13 cellular contexts compared by ENCODE assay signal in genomic region chr3:66400381-66401156, GRCh38.
DNase-seq lines count a peak whose midpoint lies in the region; ATAC-seq and TF ChIP-seq lines count a peak whose summit lies in the region.
"Had no signal": no experiment of that assay in that cellular context is flagged by ENCODE, and none has a peak within 500 bp of the region (broad histone marks: within the 10 kb centered on the region; RNA-seq: fewer than 3 reads in every experiment).

No MANE protein-coding gene starts in this region.

- H3K36me3 ChIP-seq in IMR-90 (ENCODE audit: control insufficient read depth, insufficient read depth, low read length) (peaks cover 59% of the 10 kb centered on the region), kidney epithelial cell (ENCODE audit: control insufficient read depth, insufficient read depth, low read length) (no peaks in the 10 kb centered on the region), stomach (peaks cover 50 to 97% (median 88%) of the 10 kb centered on the region in 4 donors)

- H4K8ac ChIP-seq in IMR-90 (ENCODE audit: low read depth in 2 of 2, low read length in 2 of 2): no peak overlapping the region

- TF ChIP-seq POLR2A in IMR-90 (IDR thresholded peaks at IDR 0.05; ENCODE audit: low read depth, low read length) (no peak), stomach (IDR thresholded peaks at IDR 0.05) (no peak)

- CTCF ChIA-PET in IMR-90 (lab: Yijun Ruan, JAX) (no interaction called here), RWPE1 (lab: Yijun Ruan, JAX) (interaction anchor here (0.7 kb wide), 1 partner anchor 30 kb away, joined by 4 read pairs; no protein-coding TSS in a partner anchor)

- H3K27ac ChIP-seq in IMR-90 (ENCODE audit: insufficient read depth, low read length) (no peak overlapping the region), stomach (peak overlapping the region in 3 of 5 donors; percentile 26 to 83 (median 82)), RWPE1 (no peak overlapping the region)
- H3K27ac ChIP-seq: colonic mucosa, HL-60, neutrophil had no signal

- H4K91ac ChIP-seq in IMR-90 (ENCODE audit: insufficient read depth, low read depth, low read length): no peak overlapping the region

- H3K4me3 ChIP-seq in IMR-90 (ENCODE audit: insufficient read depth, low read depth, low read length): no peak overlapping the region
- no peak overlapping the region for H3K4me3 ChIP-seq in astrocyte of the spinal cord (ENCODE audit: low read depth, low read length)
- no peak overlapping the region for H3K4me3 ChIP-seq in kidney epithelial cell (ENCODE audit: low read depth, low read length)
- H3K4me3 ChIP-seq in stomach: no peak overlapping the region
- H3K4me3 ChIP-seq: colonic mucosa had no signal

- H3K27me3 ChIP-seq in IMR-90 (ENCODE audit: control insufficient read depth, insufficient read depth, low read length) (no peaks in the 10 kb centered on the region), kidney epithelial cell (ENCODE audit: control insufficient read depth, insufficient read depth, low read length) (no peaks in the 10 kb centered on the region), stomach (no peaks in the 10 kb centered on the region)
- H3K27me3 ChIP-seq: colonic mucosa, neutrophil had no signal

- H2AFZ ChIP-seq in IMR-90 (replicated peaks; ENCODE audit: low read length, poor library complexity): no peak overlapping the region

- POLR2A ChIA-PET in IMR-90 (lab: Charles Lee; ENCODE audit: unreplicated experiment): no interaction called here
- POLR2A ChIA-PET in RWPE1 (lab: Yijun Ruan, JAX; ENCODE audit: low non-redundant PET): no interaction called here

- no peak for TF ChIP-seq EP300 in stomach (IDR thresholded peaks at IDR 0.05)

- H3K9me3 ChIP-seq in IMR-90 (ENCODE audit: control insufficient read depth, insufficient read depth, low read length) (no peaks in the 10 kb centered on the region), stomach (no peaks in the 10 kb centered on the region)
- H3K9me3 ChIP-seq: colonic mucosa, neutrophil had no signal

- dilution Hi-C loops in IMR-90 (cut with HindIII; ENCODE audit: low sequenced_read_pairs, unreplicated experiment): no loop called here

- no peak overlapping the region for H3K4ac ChIP-seq in IMR-90 (ENCODE audit: low read depth, low read length)

- no peak overlapping the region for H2AK5ac ChIP-seq in IMR-90 (ENCODE audit: low read depth, low read length)

- 94% methylated on average over 6 of the region's 15 CpGs; no CpG with 5 or more reads in 1 of the 2 experiments for WGBS in IMR-90 (ENCODE audit: extremely low coverage in 2 of 2, insufficient read length in 1 of 2), 2 experiments
- WGBS in stomach, 5 donors: 55 to 85% (median 85%) methylated on average over 10 to 15 of the region's 15 CpGs

- H3K79me1 ChIP-seq in IMR-90 (ENCODE audit: low read depth in 1 of 2, low read length in 2 of 2): peaks cover 6 to 36% of the 10 kb centered on the region in 2 experiments; a peak in 3 of 4 replicates

- H2BK20ac ChIP-seq in IMR-90 (ENCODE audit: low read depth, low read length): no peak overlapping the region

- TF ChIP-seq RAD21 in IMR-90 (IDR thresholded peaks at IDR 0.05; ENCODE audit: low read length): no peak

- TF ChIP-seq CTCF in IMR-90 (conservative IDR thresholded peaks at IDR 0.05; ENCODE audit: low read depth, low read length) (no peak), astrocyte of the spinal cord (IDR thresholded peaks at IDR 0.05; ENCODE audit: low read depth, low read length) (peak; percentile 12), kidney epithelial cell (IDR thresholded peaks at IDR 0.05; ENCODE audit: insufficient read depth, low read length, poor library complexity, severe bottlenecking) (peak; percentile 16), stomach (IDR thresholded peaks at IDR 0.05) (no peak), RWPE1 (conservative IDR thresholded peaks at IDR 0.05; ENCODE audit: low read depth) (no peak)

- H4K20me1 ChIP-seq in IMR-90 (ENCODE audit: insufficient read depth, low read length): no peaks in the 10 kb centered on the region

- no peak overlapping the region for H3K18ac ChIP-seq in IMR-90 (ENCODE audit: low read depth, low read length)

- no peak overlapping the region for H3K56ac ChIP-seq in IMR-90 (ENCODE audit: extremely low read depth, insufficient read depth, low read length)

- no peak overlapping the region for H3K4me2 ChIP-seq in IMR-90 (ENCODE audit: low read depth, low read length)

- H2AK9ac ChIP-seq in IMR-90 (replicated peaks; ENCODE audit: low read depth, low read length, poor library complexity): peak overlapping the region; percentile 69

- ATAC-seq in IMR-90 (ENCODE audit: low read depth): no peak

- no peak overlapping the region for H2BK120ac ChIP-seq in IMR-90 (ENCODE audit: low read depth, low read length)

- H3K14ac ChIP-seq in IMR-90 (replicated peaks; ENCODE audit: low read depth, low read length): no peak overlapping the region

- H3K4me1 ChIP-seq in IMR-90 (ENCODE audit: control insufficient read depth, insufficient read depth, low read length) (peaks cover 18% of the 10 kb centered on the region), stomach (peaks cover 23 to 80% (median 58%) of the 10 kb centered on the region in 4 donors)
- H3K4me1 ChIP-seq: colonic mucosa had no signal

- H2BK15ac ChIP-seq in IMR-90 (ENCODE audit: low read depth, low read length): no peak overlapping the region

- no peak for DNase-seq in IMR-90
- DNase-seq in astrocyte of the spinal cord (ENCODE audit: low read depth, low spot score): peak; percentile 64
- no peak for DNase-seq in kidney epithelial cell (ENCODE audit: low read depth)
- no peak for DNase-seq in stomach
- DNase-seq in SKM-1 treated with dmso at 0.1 percent for 144 hours (lab: John Stamatoyannopoulos, UW; ENCODE audit: unreplicated experiment): no peak
- no peak for DNase-seq in RWPE1 (ENCODE audit: low spot score)
- DNase-seq in NCI-H748 treated with DMSO at 0.1 percent for 48 hours (lab: John Stamatoyannopoulos, UW): no peak
- DNase-seq: activated naive CD8-positive, alpha-beta T cell treated with anti-CD3 and anti-CD28 coated beads, Interleukin-2, amount 10 ng/mL, durations not matched to agents 7 days and 5 days; colonic mucosa; NCI-H1694; T-helper 2 cell had no signal

- H3K9me1 ChIP-seq in IMR-90 (ENCODE audit: insufficient read depth, low read length): peaks cover 17% of the 10 kb centered on the region

- no peak overlapping the region for H2BK5ac ChIP-seq in IMR-90 (ENCODE audit: low read depth, low read length, poor library complexity, severe bottlenecking)

- no TSS peak for BruUV-seq in IMR-90 (replicated peaks; lab: Mats Ljungman, UMichigan)

- no peak overlapping the region for H3K23ac ChIP-seq in IMR-90 (ENCODE audit: low read depth, low read length)

- intact Hi-C loops in IMR-90 (cut with micrococcal nuclease) (loop anchor here (10.0 kb wide), 1 partner anchor 334 kb away; no protein-coding TSS in a partner anchor), stomach (cut with DNase I; ENCODE audit: low total_unique reads) (loop anchor here (10.0 kb wide), 1 partner anchor 104 kb away; the partner anchor contains the start of gene LRIG1)

- in situ Hi-C loops in IMR-90 (cut with MboI; ENCODE audit: low sequenced_read_pairs): loop anchor here (10.0 kb wide), 1 partner anchor 126 kb away; no protein-coding TSS in a partner anchor
- in situ Hi-C loops in astrocyte of the spinal cord (cut with HindIII; ENCODE audit: low sequenced_read_pairs): no loop called here

- H4K5ac ChIP-seq in IMR-90 (ENCODE audit: low read depth, low read length): no peak overlapping the region

- no peak overlapping the region for H3K9ac ChIP-seq in IMR-90 (ENCODE audit: low read depth, low read length)

TF ChIP-seq in IMR-90, 13 proteins besides CTCF, POLR2A, EP300 and RAD21:
- TF ChIP-seq CHD1 (IDR thresholded peaks at IDR 0.05; ENCODE audit: low read depth, low read length): no peak
- TF ChIP-seq BHLHE40 (IDR thresholded peaks at IDR 0.05; ENCODE audit: low read depth, low read length): no peak
- TF ChIP-seq CEBPB (IDR thresholded peaks at IDR 0.05; ENCODE audit: low read depth, low read length): no peak
- TF ChIP-seq FOS (IDR thresholded peaks at IDR 0.05; ENCODE audit: low read depth, low read length): no peak
- TF ChIP-seq, protein P1, sequence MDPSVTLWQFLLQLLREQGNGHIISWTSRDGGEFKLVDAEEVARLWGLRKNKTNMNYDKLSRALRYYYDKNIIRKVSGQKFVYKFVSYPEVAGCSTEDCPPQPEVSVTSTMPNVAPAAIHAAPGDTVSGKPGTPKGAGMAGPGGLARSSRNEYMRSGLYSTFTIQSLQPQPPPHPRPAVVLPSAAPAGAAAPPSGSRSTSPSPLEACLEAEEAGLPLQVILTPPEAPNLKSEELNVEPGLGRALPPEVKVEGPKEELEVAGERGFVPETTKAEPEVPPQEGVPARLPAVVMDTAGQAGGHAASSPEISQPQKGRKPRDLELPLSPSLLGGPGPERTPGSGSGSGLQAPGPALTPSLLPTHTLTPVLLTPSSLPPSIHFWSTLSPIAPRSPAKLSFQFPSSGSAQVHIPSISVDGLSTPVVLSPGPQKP (IDR thresholded peaks at IDR 0.05; ENCODE audit: borderline replicate concordance, low read depth, low read length): no peak

Comparison
In these comparisons a context has a peak if more than half of its experiments do, and no peak if none do; other contexts are left out.
1. H3K27ac ChIP-seq: peak in stomach (3 of 5); none in IMR-90 (single experiment) and RWPE1 (single experiment).
2. CTCF ChIP-seq: peak in astrocyte of the spinal cord (single experiment) and kidney epithelial cell (single experiment); none in IMR-90 (single experiment), stomach (0 of 7) and RWPE1 (single experiment).